Comparison of ENCODE assay signal across 7 cellular contexts in the genomic region with DNA sequence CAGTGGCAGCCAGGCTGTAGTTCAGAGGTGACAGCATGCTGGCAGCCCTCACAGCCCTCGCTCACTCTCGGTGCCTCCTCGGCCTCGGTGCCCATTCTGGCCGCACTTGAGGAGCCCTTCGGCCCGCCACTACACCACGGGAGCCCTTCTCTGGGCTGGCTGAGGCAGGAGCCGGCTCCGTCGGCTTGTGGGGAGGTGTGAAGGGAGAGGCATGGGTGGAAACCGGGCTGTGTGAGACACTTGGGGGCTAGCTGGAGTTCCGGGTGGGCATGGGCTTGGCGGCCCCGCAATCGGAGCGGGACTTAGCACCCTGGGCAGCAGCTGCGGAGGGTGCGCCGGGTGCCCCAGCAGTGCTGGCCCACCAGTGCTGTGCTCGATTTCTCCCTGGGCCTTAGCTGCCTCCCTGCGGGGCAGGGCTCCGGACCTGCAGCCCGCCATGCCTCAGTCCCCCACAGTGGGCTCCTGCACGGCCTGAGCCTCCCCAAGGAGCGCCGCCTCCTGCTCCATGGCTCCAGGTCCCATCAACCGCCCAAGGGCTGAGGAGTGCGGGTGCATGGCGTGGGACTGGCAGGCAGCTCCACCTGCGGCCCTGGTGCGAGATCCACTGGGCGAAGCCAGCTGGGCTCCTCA.
"Had no signal": no experiment of that assay in that cellular context is flagged by ENCODE, and none has a peak within 500 bp of the region (broad histone marks: within the 10 kb centered on the region; RNA-seq: fewer than 3 reads in every experiment).

No MANE protein-coding gene starts in this region.

- H3K27ac Mint-ChIP-seq: IgD-negative memory B cell had no signal

- DNase-seq: IMR-90, KBM-7, KG1 had no signal

- H3K4me3 ChIP-seq: K562 had no signal

- H3K27ac ChIP-seq: HL-60 had no signal

- H3K4me3 Mint-ChIP-seq: IgD-negative memory B cell had no signal

- H3K27me3 Mint-ChIP-seq: IgD-negative memory B cell had no signal

- H3K36me3 Mint-ChIP-seq: IgD-negative memory B cell had no signal

- ATAC-seq: HepG2, K562 had no signal
